1 cellular context compared by ENCODE assay signal in genomic region chr2:110768591-110768990, GRCh38.
TF ChIP-seq lines count a peak whose summit lies in the region.

No MANE protein-coding gene starts in this region.

TF ChIP-seq in HepG2, 621 proteins besides CTCF, POLR2A, EP300 and RAD21 (continued from another document and continues in another):
- no peak for TF ChIP-seq DMTF1 (CRISPR knock-in tag; IDR thresholded peaks at IDR 0.05)
- TF ChIP-seq ZNF276 (CRISPR knock-in tag; IDR thresholded peaks at IDR 0.05; ENCODE audit: low read depth): no peak
- no peak for TF ChIP-seq ZBTB40 (IDR thresholded peaks at IDR 0.05)
- no peak for TF ChIP-seq ZBTB40 (CRISPR knock-in tag; IDR thresholded peaks at IDR 0.05)
- TF ChIP-seq ZFYVE20 (CRISPR knock-in tag; IDR thresholded peaks at IDR 0.05; ENCODE audit: borderline replicate concordance, low read depth): no peak
- no peak for TF ChIP-seq MZF1 (CRISPR knock-in tag; IDR thresholded peaks at IDR 0.05; ENCODE audit: borderline replicate concordance)
- no peak for TF ChIP-seq IKZF4 (CRISPR knock-in tag; IDR thresholded peaks at IDR 0.05; ENCODE audit: borderline replicate concordance, low read depth, not compliant biosample characterization)
- no peak for TF ChIP-seq RFX1 (IDR thresholded peaks at IDR 0.05)
- no peak for TF ChIP-seq ZNF687 (CRISPR knock-in tag; IDR thresholded peaks at IDR 0.05)
- no peak for TF ChIP-seq CBX5 (CRISPR knock-in tag; IDR thresholded peaks at IDR 0.05; ENCODE audit: borderline replicate concordance)
- no peak for TF ChIP-seq DRAP1 (CRISPR knock-in tag; IDR thresholded peaks at IDR 0.05)
- no peak for TF ChIP-seq PREB (CRISPR knock-in tag; IDR thresholded peaks at IDR 0.05)
- no peak for TF ChIP-seq SMAD1 (CRISPR knock-in tag; IDR thresholded peaks at IDR 0.05; ENCODE audit: borderline replicate concordance, low read depth)
- no peak for TF ChIP-seq ZBTB39 (CRISPR knock-in tag; IDR thresholded peaks at IDR 0.05)
- no peak for TF ChIP-seq USF2 (IDR thresholded peaks at IDR 0.05; ENCODE audit: low read depth, low read length)
- no peak for TF ChIP-seq USF2 (CRISPR knock-in tag; IDR thresholded peaks at IDR 0.05; ENCODE audit: borderline replicate concordance)
- TF ChIP-seq FUBP1 (CRISPR knock-in tag; IDR thresholded peaks at IDR 0.05; ENCODE audit: borderline replicate concordance): no peak
- no peak for TF ChIP-seq MTERF4 (CRISPR knock-in tag; IDR thresholded peaks at IDR 0.05)
